16 cellular contexts compared by ENCODE assay signal in the genomic region with DNA sequence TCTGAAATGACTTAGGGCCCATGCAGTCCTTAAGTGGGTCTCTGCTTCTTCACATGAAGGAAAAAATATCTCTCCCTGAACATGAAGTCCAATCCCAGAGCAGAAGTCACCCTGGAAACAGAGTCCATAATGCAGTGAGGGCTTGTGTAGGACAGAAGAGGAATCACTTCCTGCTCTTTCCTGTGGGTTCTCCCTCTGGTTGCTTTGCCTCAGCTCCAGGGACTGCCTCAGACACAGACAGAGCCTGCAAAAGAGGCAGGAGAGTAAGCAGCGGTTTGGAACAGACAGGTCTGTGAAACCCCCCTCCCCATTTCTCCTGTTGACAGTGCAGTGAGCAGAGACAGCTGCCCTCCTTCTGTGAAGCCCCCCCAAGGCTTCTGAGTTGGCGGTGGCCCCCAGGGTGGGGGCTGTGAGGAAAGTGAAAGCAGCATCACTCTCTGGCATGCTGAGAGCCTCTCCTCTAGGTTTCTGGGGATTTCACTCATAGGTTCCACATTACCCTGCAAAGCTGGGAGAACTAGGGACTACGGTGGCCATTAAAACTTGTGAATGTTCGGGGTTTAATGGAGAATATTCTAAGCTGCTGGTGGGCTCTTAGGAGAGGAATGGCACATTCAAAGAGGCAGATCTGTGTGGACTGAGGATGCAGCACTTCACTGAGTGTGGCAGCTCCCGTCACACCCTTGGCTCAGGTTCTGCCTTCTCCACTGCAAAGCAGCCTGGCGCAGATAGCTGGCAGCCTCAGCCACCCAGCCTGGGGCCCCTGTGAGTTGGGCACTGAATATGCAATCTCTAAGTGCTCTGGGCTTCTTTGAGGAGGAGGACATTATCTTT. TPM values are rescaled to one million over a fixed set of nuclear protein-coding genes. Genes with fewer than 3 reads are reported as not detected.
DNase-seq lines count a peak whose midpoint lies in the region; ATAC-seq, FAIRE-seq and TF ChIP-seq lines count a peak whose summit lies in the region.
"Had no signal": no experiment of that assay in that cellular context is flagged by ENCODE, and none has a peak within 500 bp of the region (broad histone marks: within the 10 kb centered on the region; RNA-seq: fewer than 3 reads in every experiment).

No MANE protein-coding gene starts in this region.

- H3K4me1 Mint-ChIP-seq in astrocyte (ENCODE audit: low read depth, unreplicated experiment) = peaks cover 8% of the 10 kb centered on the region
- H3K4me1 Mint-ChIP-seq in Caco-2 (ENCODE audit: low read depth, unreplicated experiment) = peaks cover 5% of the 10 kb centered on the region

- ATAC-seq in esophagus mucosa = no peak

- H2AFZ ChIP-seq in Karpas-422 (ENCODE audit: low read length) = peak overlapping the region; percentile 64; the same call in 1 of the 2 replicates
- no peak overlapping the region for H2AFZ ChIP-seq in astrocyte (ENCODE audit: low read depth, low read length)

- no peaks in the 10 kb centered on the region for H3K9me3 ChIP-seq in Karpas-422 (ENCODE audit: low read length)
- H3K9me3 ChIP-seq in astrocyte (ENCODE audit: insufficient read depth, low read depth, low read length) = no peaks in the 10 kb centered on the region
- no peaks in the 10 kb centered on the region for H3K9me3 ChIP-seq in right atrium auricular region
- no peaks in the 10 kb centered on the region for H3K9me3 ChIP-seq in stomach smooth muscle (ENCODE audit: control insufficient read depth in 2 of 2, low read length in 2 of 2)
- no peaks in the 10 kb centered on the region for H3K9me3 ChIP-seq in Caco-2
- H3K9me3 ChIP-seq: neutrophil had no signal

- H3K4me2 ChIP-seq in Karpas-422 (ENCODE audit: low read depth, low read length, poor library complexity, severe bottlenecking) (no peak overlapping the region), astrocyte (ENCODE audit: low read length) (no peak overlapping the region)

- H3K9ac ChIP-seq in Karpas-422 (ENCODE audit: low read length) (peak overlapping the region; percentile 36), astrocyte (ENCODE audit: low read length) (no peak overlapping the region), stomach smooth muscle (ENCODE audit: low read length in 2 of 2) (peak overlapping the region in 1 of 2 donors; percentile 21)

- BruUV-seq in Caco-2 (replicated peaks; lab: Mats Ljungman, UMichigan) = no TSS peak

- no peak for FAIRE-seq in astrocyte (lab: Jason Lieb, UNC)
- FAIRE-seq: keratinocyte had no signal

- peaks cover 50% of the 10 kb centered on the region for H3K4me1 ChIP-seq in Karpas-422 (ENCODE audit: low read length)
- H3K4me1 ChIP-seq in astrocyte (ENCODE audit: insufficient read depth, low read length) = no peaks in the 10 kb centered on the region
- H3K4me1 ChIP-seq in right atrium auricular region = peaks cover 0 to 52% of the 10 kb centered on the region in 2 donors
- H3K4me1 ChIP-seq in stomach smooth muscle (ENCODE audit: control insufficient read depth, insufficient read depth, low read length) = peaks cover 23% of the 10 kb centered on the region
- no peaks in the 10 kb centered on the region for H3K4me1 ChIP-seq in Caco-2

- H3K36me3 Mint-ChIP-seq in astrocyte (ENCODE audit: low read depth, unreplicated experiment) (no peaks in the 10 kb centered on the region), Caco-2 (ENCODE audit: insufficient read depth, unreplicated experiment) (no peaks in the 10 kb centered on the region)

- H3K79me2 ChIP-seq in Karpas-422 (ENCODE audit: low read length) (no peaks in the 10 kb centered on the region), astrocyte (ENCODE audit: insufficient read depth, low read length) (no peaks in the 10 kb centered on the region)

- H4K20me1 ChIP-seq in Karpas-422 (ENCODE audit: insufficient read depth, low read depth, low read length) (no peaks in the 10 kb centered on the region), astrocyte (ENCODE audit: insufficient read depth, low read length) (no peaks in the 10 kb centered on the region)

- H3K4me3 Mint-ChIP-seq in astrocyte (ENCODE audit: unreplicated experiment) (no peak overlapping the region), Caco-2 (ENCODE audit: unreplicated experiment) (no peak overlapping the region)
- H3K4me3 Mint-ChIP-seq: activated B cell treated with CpG ODN at 0.5 μM for 24 hours had no signal

- DNase-seq in Karpas-422 (no peak), astrocyte (ENCODE audit: low read depth) (no peak), right atrium auricular region (ENCODE audit: low spot score) (no peak), NAMALWA (ENCODE audit: low spot score) (no peak), NCI-H1092 treated with DMSO at 0.1 percent for 48 hours (lab: John Stamatoyannopoulos, UW) (no peak), Caco-2 (no peak)
- DNase-seq: activated B cell treated with CpG ODN at 0.5 μM for 24 hours; CD4-positive, CD25-positive, alpha-beta regulatory T cell; GOT3; NCI-H1092; NCI-H524; SIG-M5 had no signal

- H3K4me3 ChIP-seq in Karpas-422 (ENCODE audit: low read length) (no peak overlapping the region), astrocyte (ENCODE audit: insufficient read depth, low read depth, low read length) (no peak overlapping the region), right atrium auricular region (no peak overlapping the region), stomach smooth muscle (ENCODE audit: low read length in 2 of 2) (peak overlapping the region in 1 of 2 donors; percentile 35), Caco-2 (ENCODE audit: low read depth, low read length) (no peak overlapping the region)

- H3K27ac Mint-ChIP-seq in astrocyte (ENCODE audit: unreplicated experiment) (peak overlapping the region; percentile 58), Caco-2 (ENCODE audit: unreplicated experiment) (no peak overlapping the region)
- H3K27ac Mint-ChIP-seq: activated B cell treated with CpG ODN at 0.5 μM for 24 hours had no signal

- H3K36me3 ChIP-seq in Karpas-422 (ENCODE audit: insufficient read depth, low read length) (no peaks in the 10 kb centered on the region), astrocyte (ENCODE audit: insufficient read depth, low read length) (no peaks in the 10 kb centered on the region), right atrium auricular region (no peaks in the 10 kb centered on the region), stomach smooth muscle (ENCODE audit: control insufficient read depth in 2 of 2, insufficient read depth in 2 of 2, low read length in 2 of 2) (no peaks in the 10 kb centered on the region), Caco-2 (ENCODE audit: control insufficient read depth, insufficient read depth, low read length) (no peaks in the 10 kb centered on the region)
- H3K36me3 ChIP-seq: neutrophil had no signal

- no peaks in the 10 kb centered on the region for H3K27me3 ChIP-seq in Karpas-422 (ENCODE audit: low read length)
- peaks cover 20% of the 10 kb centered on the region for H3K27me3 ChIP-seq in astrocyte (ENCODE audit: insufficient read depth, low read length)
- no peaks in the 10 kb centered on the region for H3K27me3 ChIP-seq in right atrium auricular region
- no peaks in the 10 kb centered on the region for H3K27me3 ChIP-seq in stomach smooth muscle (ENCODE audit: control insufficient read depth in 1 of 2, insufficient read depth in 2 of 2, low read length in 2 of 2)
- no peaks in the 10 kb centered on the region for H3K27me3 ChIP-seq in Caco-2 (replicated peaks; ENCODE audit: control insufficient read depth, insufficient read depth, low read length)

- intact Hi-C loops in Caco-2 (cut with micrococcal nuclease; ENCODE audit: unreplicated experiment) = no loop called here

- CTCF ChIA-PET in Caco-2 (lab: Charles Lee) = no interaction called here

- no peak for TF ChIP-seq CTCF in astrocyte (IDR thresholded peaks at IDR 0.05; ENCODE audit: insufficient read depth, low read depth, low read length)
- no peak for TF ChIP-seq CTCF in right atrium auricular region (IDR thresholded peaks at IDR 0.05)
- no peak for TF ChIP-seq CTCF in Caco-2 (IDR thresholded peaks at IDR 0.05; ENCODE audit: insufficient read depth in 1 of 2, low read depth in 1 of 2, low read length in 1 of 2, severe bottlenecking in 1 of 2, unreplicated experiment in 1 of 2)

- POLR2A ChIA-PET in Caco-2 (lab: Charles Lee) = no interaction called here

- no peak overlapping the region for H3K27ac ChIP-seq in Karpas-422 (ENCODE audit: low read length)
- no peak overlapping the region for H3K27ac ChIP-seq in astrocyte (ENCODE audit: low read depth, low read length)
- H3K27ac ChIP-seq in right atrium auricular region = peak overlapping the region; percentile 76 to 80
- peak overlapping the region; percentile 49 for H3K27ac ChIP-seq in stomach smooth muscle (ENCODE audit: low read length)
- H3K27ac ChIP-seq: neutrophil had no signal

- H3K9me3 Mint-ChIP-seq in astrocyte (ENCODE audit: unreplicated experiment) (peaks cover 2% of the 10 kb centered on the region), Caco-2 (ENCODE audit: unreplicated experiment) (no peaks in the 10 kb centered on the region)
- H3K9me3 Mint-ChIP-seq: activated B cell treated with CpG ODN at 0.5 μM for 24 hours had no signal

- H3K9me2 ChIP-seq in Karpas-422 (replicated peaks; ENCODE audit: insufficient read depth, low read length) = no peaks in the 10 kb centered on the region

- peaks cover 16% of the 10 kb centered on the region for H3K27me3 Mint-ChIP-seq in astrocyte (ENCODE audit: low read depth, unreplicated experiment)
- no peaks in the 10 kb centered on the region for H3K27me3 Mint-ChIP-seq in Caco-2 (ENCODE audit: insufficient read depth, unreplicated experiment)

RNA-seq across cellular contexts. Expression of gene MAB21L3, which starts 53.1 kb away (rescaled TPM):
- total RNA-seq in Karpas-422 (2014; rRNA removed; shearing (Covaris generic); ENCODE audit: low replicate concordance) = not detected in 2 replicates
- total RNA-seq in astrocyte = 0.34 and 0.38 TPM in 2 replicates
- total RNA-seq in right atrium auricular region = not detected
- 6.7 TPM for total RNA-seq in esophagus mucosa
- 0.26 and 0.66 TPM in 2 replicates for total RNA-seq in Caco-2 (2022)
- total RNA-seq: activated B cell treated with CpG ODN at 0.5 μM for 24 hours; CD4-positive, CD25-positive, alpha-beta regulatory T cell had no signal

Comparison
In these comparisons a context has a peak if more than half of its experiments do, and no peak if none do; other contexts are left out.
1. H3K27ac ChIP-seq: peak in right atrium auricular region (2 of 2) and stomach smooth muscle (single experiment); none in Karpas-422 (single experiment) and astrocyte (single experiment).